ENCODE assay signal across 11 cellular contexts in genomic region chr2:69616755-69617154, GRCh38. TPM values are rescaled to one million over a fixed set of nuclear protein-coding genes. Genes with fewer than 3 reads are reported as not detected.
A peak's percentile ranks its signal among the peaks of the same experiment; 100 is the strongest.
DNase-seq lines count a peak whose midpoint lies in the region; ATAC-seq and TF ChIP-seq lines count a peak whose summit lies in the region.
"Had no signal": no experiment of that assay in that cellular context is flagged by ENCODE, and none has a peak within 500 bp of the region (broad histone marks: within the 10 kb centered on the region; RNA-seq: fewer than 3 reads in every experiment).

No MANE protein-coding gene starts in this region.

- intact Hi-C loops in transverse colon (cut with DNase I; ENCODE audit: low total_unique reads) (no loop called here), posterior vena cava (cut with DNase I) (no loop called here)

- H3K4me1 Mint-ChIP-seq in T-helper 1 cell treated with Interleukin-12 subunit alpha and Interleukin-12 subunit beta and Interleukin-4 antibody, amounts not matched to agents 30 μg/mL and 1 μg/mL, for 36 hours (ENCODE audit: low read depth), result peaks cover 13% of the 10 kb centered on the region
- peaks cover 9% of the 10 kb centered on the region for H3K4me1 Mint-ChIP-seq in endothelial cell (ENCODE audit: unreplicated experiment)

- TF ChIP-seq EP300 in transverse colon (IDR thresholded peaks at IDR 0.05; ENCODE audit: low read depth), result no peak

- H3K4me1 ChIP-seq in transverse colon, result peaks cover 0 to 50% (median 16%) of the 10 kb centered on the region in 4 donors

- H3K4me3 Mint-ChIP-seq in T-helper 1 cell treated with Interleukin-12 subunit alpha and Interleukin-12 subunit beta and Interleukin-4 antibody, amounts not matched to agents 30 μg/mL and 1 μg/mL, for 36 hours, result no peak overlapping the region
- H3K4me3 Mint-ChIP-seq in endothelial cell (ENCODE audit: unreplicated experiment), result peak overlapping the region; percentile 15
- H3K4me3 Mint-ChIP-seq: dendritic cell treated with granulocyte-macrophage colony-stimulating factor and Interleukin-4, amounts not matched to agents 40 ng/mL and 50 ng/mL, for 4 days had no signal

- no peaks in the 10 kb centered on the region for H3K27me3 ChIP-seq in transverse colon
- H3K27me3 ChIP-seq: testis had no signal

- H3K27ac ChIP-seq in transverse colon, result no peak overlapping the region
- H3K27ac ChIP-seq: testis had no signal

- no peak for ATAC-seq in HG03095 (IDR thresholded peaks at IDR 0.05; ENCODE audit: unreplicated experiment)
- no peak for ATAC-seq in GM18858 (IDR thresholded peaks at IDR 0.05; ENCODE audit: unreplicated experiment)

- in situ Hi-C loops in transverse colon (cut with MboI; ENCODE audit: low pct_ligation_motif_present in 1 of 4, low pct_unique_long_range_greater_than_20kb in 1 of 4, low sequenced_read_pairs in 3 of 4), result no loop called here

- TF ChIP-seq CTCF in endothelial cell (IDR thresholded peaks at IDR 0.05; ENCODE audit: unreplicated experiment), result no peak
- no peak for TF ChIP-seq CTCF in transverse colon (IDR thresholded peaks at IDR 0.05)

- peaks cover 39% of the 10 kb centered on the region for H3K36me3 Mint-ChIP-seq in T-helper 1 cell treated with Interleukin-12 subunit alpha and Interleukin-12 subunit beta and Interleukin-4 antibody, amounts not matched to agents 30 μg/mL and 1 μg/mL, for 36 hours (ENCODE audit: low read depth)
- peaks cover 8% of the 10 kb centered on the region for H3K36me3 Mint-ChIP-seq in endothelial cell (ENCODE audit: low read depth, unreplicated experiment)

- H3K27me3 Mint-ChIP-seq in T-helper 1 cell treated with Interleukin-12 subunit alpha and Interleukin-12 subunit beta and Interleukin-4 antibody, amounts not matched to agents 30 μg/mL and 1 μg/mL, for 36 hours (ENCODE audit: low read depth), result no peaks in the 10 kb centered on the region
- H3K27me3 Mint-ChIP-seq in endothelial cell (ENCODE audit: unreplicated experiment), result no peaks in the 10 kb centered on the region
- H3K27me3 Mint-ChIP-seq: dendritic cell treated with granulocyte-macrophage colony-stimulating factor and Interleukin-4, amounts not matched to agents 40 ng/mL and 50 ng/mL, for 4 days had no signal

- H3K36me3 ChIP-seq in transverse colon, result no peaks in the 10 kb centered on the region

- 40% methylated on average over 1 of the region's 1 CpG; no CpG with 5 or more reads in 1 of the 2 donors for WGBS in transverse colon (ENCODE audit: low coverage in 1 of 2), 2 donors

- H3K9me3 ChIP-seq in transverse colon, result no peaks in the 10 kb centered on the region
- H3K9me3 ChIP-seq: testis had no signal

- peak; percentile 47 for DNase-seq in stimulated activated naive CD4-positive, alpha-beta T cell treated with Interleukin-2 at 50 U/mL for 16 hours (lab: John Stamatoyannopoulos, UW)
- no peak for DNase-seq in stimulated activated naive CD4-positive, alpha-beta T cell (lab: John Stamatoyannopoulos, UW)
- DNase-seq in endothelial cell (ENCODE audit: low spot score) (no peak), transverse colon (no peak), posterior vena cava (ENCODE audit: low spot score) (no peak)
- DNase-seq: Right ventricle myocardium superior, testis had no signal

- no peak for TF ChIP-seq POLR2A in transverse colon (IDR thresholded peaks at IDR 0.05)

- H3K9me3 Mint-ChIP-seq in T-helper 1 cell treated with Interleukin-12 subunit alpha and Interleukin-12 subunit beta and Interleukin-4 antibody, amounts not matched to agents 30 μg/mL and 1 μg/mL, for 36 hours, result peaks cover 17% of the 10 kb centered on the region
- H3K9me3 Mint-ChIP-seq in endothelial cell (ENCODE audit: unreplicated experiment), result no peaks in the 10 kb centered on the region
- H3K9me3 Mint-ChIP-seq: dendritic cell treated with granulocyte-macrophage colony-stimulating factor and Interleukin-4, amounts not matched to agents 40 ng/mL and 50 ng/mL, for 4 days had no signal

- H3K4me3 ChIP-seq in transverse colon, result no peak overlapping the region
- H3K4me3 ChIP-seq: testis had no signal

- H3K27ac Mint-ChIP-seq in T-helper 1 cell treated with Interleukin-12 subunit alpha and Interleukin-12 subunit beta and Interleukin-4 antibody, amounts not matched to agents 30 μg/mL and 1 μg/mL, for 36 hours, result peak overlapping the region; percentile 69
- H3K27ac Mint-ChIP-seq in endothelial cell (ENCODE audit: unreplicated experiment), result no peak overlapping the region
- H3K27ac Mint-ChIP-seq: dendritic cell treated with granulocyte-macrophage colony-stimulating factor and Interleukin-4, amounts not matched to agents 40 ng/mL and 50 ng/mL, for 4 days had no signal

RNA-seq across cellular contexts. Expression of gene AAK1, which starts 26.8 kb away (rescaled TPM):
- 144 TPM for total RNA-seq in endothelial cell (ENCODE audit: unreplicated experiment)
- total RNA-seq in transverse colon, result 100 to 1,000 TPM in 1 of 4 donors, 10 to 100 TPM in 3; 34.8 to 109 (median 70.2) TPM
- total RNA-seq in posterior vena cava, result 10 to 100 TPM; 63.0 to 67.0 TPM
